ENCODE assay signal across 1 cellular context in the genomic region with DNA sequence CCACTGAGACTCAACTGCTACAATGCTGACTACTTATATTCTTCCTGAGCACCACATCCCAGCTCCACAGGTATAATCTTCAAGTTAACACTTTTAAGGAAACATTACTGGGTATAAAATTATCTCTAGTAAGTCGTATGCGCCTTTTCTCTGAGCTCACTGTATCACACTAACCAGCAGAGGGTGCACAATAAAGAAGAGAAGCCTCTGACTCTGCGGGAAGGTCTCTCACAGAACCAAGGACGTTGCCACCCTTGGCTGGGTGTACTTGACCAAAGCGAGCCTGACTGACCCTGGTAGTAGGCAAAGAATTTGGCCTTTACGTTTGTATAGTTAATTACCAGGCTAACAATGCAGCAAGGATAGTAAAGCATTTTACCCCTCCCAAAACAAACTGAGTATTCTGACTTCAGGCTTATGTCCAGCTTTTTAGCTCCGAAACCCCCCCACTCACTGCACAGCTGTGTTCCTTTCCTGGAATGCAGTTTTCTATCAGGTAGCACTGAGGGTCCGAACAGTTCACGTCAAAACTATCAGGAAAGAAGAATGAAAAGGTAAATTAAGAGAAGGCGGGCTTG.
TF ChIP-seq lines count a peak whose summit lies in the region.

A gene with protein sequence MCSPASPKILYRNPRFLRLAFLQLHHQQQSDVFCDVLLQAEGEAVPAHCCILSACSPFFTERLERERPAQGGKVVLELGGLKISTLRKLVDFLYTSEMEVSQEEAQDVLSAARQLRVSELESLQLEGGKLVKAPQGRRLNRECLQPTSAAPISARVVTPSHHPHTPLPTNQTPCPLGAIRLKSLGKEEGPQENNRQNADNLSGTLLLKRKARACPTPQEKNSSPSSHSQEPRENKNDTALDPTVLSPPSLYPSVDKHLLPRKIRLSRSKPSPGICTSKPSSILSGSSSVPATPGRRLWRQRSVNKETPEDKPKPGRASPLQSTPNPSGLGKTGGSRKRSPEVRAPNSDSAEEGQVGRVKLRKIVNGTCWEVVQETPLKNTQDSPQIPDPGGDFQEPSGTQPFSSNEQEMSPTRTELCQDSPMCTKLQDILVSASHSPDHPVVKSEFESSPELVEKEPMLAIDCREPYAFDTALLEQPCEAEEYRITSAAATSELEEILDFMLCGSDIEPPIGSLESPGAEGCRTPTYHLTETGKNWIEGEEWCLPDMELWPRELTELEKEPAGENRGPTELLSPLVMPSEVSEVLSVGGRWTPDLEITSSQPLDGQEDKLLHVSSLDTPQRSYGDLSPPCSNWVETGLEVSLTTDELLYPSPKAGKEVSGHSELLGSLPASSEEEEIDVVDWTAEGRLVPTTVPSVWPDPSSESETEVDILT (minus strand): TSS at position 144 of the 578 bp plus-strand sequence. CDS start 631 bp downstream, outside the sequence.

TF ChIP-seq in HEK293T, 16 proteins besides CTCF, POLR2A, EP300 and RAD21:
- TF ChIP-seq ZNF384 (IDR thresholded peaks at IDR 0.05): no peak
- no peak for TF ChIP-seq BHLHE40 (IDR thresholded peaks at IDR 0.05; ENCODE audit: borderline replicate concordance)
- no peak for TF ChIP-seq SUZ12 (IDR thresholded peaks at IDR 0.05)
- TF ChIP-seq TARDBP (IDR thresholded peaks at IDR 0.05): no peak
- no peak for TF ChIP-seq L3MBTL2 (conservative IDR thresholded peaks at IDR 0.05)
- TF ChIP-seq CTBP1 (IDR thresholded peaks at IDR 0.05; ENCODE audit: borderline replicate concordance): no peak
- TF ChIP-seq FOXM1 (IDR thresholded peaks at IDR 0.05; ENCODE audit: borderline replicate concordance): no peak
- TF ChIP-seq HDGF (IDR thresholded peaks at IDR 0.05; ENCODE audit: borderline replicate concordance): no peak
- no peak for TF ChIP-seq SP1 (IDR thresholded peaks at IDR 0.05)
- TF ChIP-seq NFRKB (IDR thresholded peaks at IDR 0.05): no peak
- no peak for TF ChIP-seq ARNT (IDR thresholded peaks at IDR 0.05)
- no peak for TF ChIP-seq ELF4 (IDR thresholded peaks at IDR 0.05)
- TF ChIP-seq LEF1 (IDR thresholded peaks at IDR 0.05; ENCODE audit: borderline replicate concordance): no peak
- TF ChIP-seq FOXA1 (IDR thresholded peaks at IDR 0.05): no peak
